Comparison of ENCODE assay signal across 10 cellular contexts in the genomic region with DNA sequence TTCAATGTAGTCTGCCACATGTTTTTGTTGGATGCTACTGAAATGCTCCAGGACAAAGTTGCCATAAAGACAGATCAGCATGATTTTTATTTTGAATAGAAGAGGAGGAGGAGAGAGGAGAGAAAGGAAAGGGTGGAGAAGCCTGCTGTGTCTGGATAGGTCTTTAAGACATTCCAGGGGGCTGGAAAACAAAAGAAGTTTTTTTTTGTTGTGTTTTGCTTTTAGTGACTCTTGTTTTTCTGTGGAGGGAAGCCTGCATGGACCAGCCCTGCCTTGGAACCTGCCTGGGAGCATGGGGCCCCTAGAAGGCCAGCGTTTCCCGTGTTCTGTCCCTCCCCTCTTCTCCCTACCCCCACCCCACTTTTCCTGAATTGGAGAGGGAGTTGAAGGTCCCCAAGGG. TPM values are rescaled to one million over a fixed set of nuclear protein-coding genes. Genes with fewer than 3 reads are reported as not detected.
DNase-seq lines count a peak whose midpoint lies in the region; ATAC-seq lines count a peak whose summit lies in the region.
"Had no signal": no experiment of that assay in that cellular context is flagged by ENCODE, and none has a peak within 500 bp of the region (broad histone marks: within the 10 kb centered on the region; RNA-seq: fewer than 3 reads in every experiment).

No MANE protein-coding gene starts in this region.

- peaks cover 5% of the 10 kb centered on the region for H3K36me3 Mint-ChIP-seq in activated CD4-positive, alpha-beta T cell treated with anti-CD3 and anti-CD28 coated beads, Interleukin-2, amount 10 ng/mL, durations not matched to agents 7 days and 5 days (ENCODE audit: low read depth)
- no peaks in the 10 kb centered on the region for H3K36me3 Mint-ChIP-seq in activated naive CD8-positive, alpha-beta T cell treated with anti-CD3 and anti-CD28 coated beads, Interleukin-2, amount 10 ng/mL, durations not matched to agents 7 days and 5 days
- H3K36me3 Mint-ChIP-seq in stimulated activated effector memory CD8-positive, alpha-beta T cell treated with anti-CD3 and anti-CD28 coated beads, Interleukin-12 subunit alpha, Interleukin-12 subunit beta, amount 100 ng/mL, for 72 hours = no peaks in the 10 kb centered on the region

- H3K9me3 Mint-ChIP-seq in activated CD4-positive, alpha-beta T cell treated with anti-CD3 and anti-CD28 coated beads, Interleukin-2, amount 10 ng/mL, durations not matched to agents 7 days and 5 days = no peaks in the 10 kb centered on the region
- no peaks in the 10 kb centered on the region for H3K9me3 Mint-ChIP-seq in activated naive CD8-positive, alpha-beta T cell treated with anti-CD3 and anti-CD28 coated beads, Interleukin-2, amount 10 ng/mL, durations not matched to agents 7 days and 5 days
- no peaks in the 10 kb centered on the region for H3K9me3 Mint-ChIP-seq in stimulated activated effector memory CD8-positive, alpha-beta T cell treated with anti-CD3 and anti-CD28 coated beads, Interleukin-12 subunit alpha, Interleukin-12 subunit beta, amount 100 ng/mL, for 72 hours

- no peak for ATAC-seq in activated naive CD8-positive, alpha-beta T cell treated with anti-CD3 and anti-CD28 coated beads, Interleukin-2, amount 10 ng/mL, durations not matched to agents 7 days and 5 days (ENCODE audit: low read depth)
- no peak for ATAC-seq in stimulated activated effector memory CD8-positive, alpha-beta T cell treated with anti-CD3 and anti-CD28 coated beads, Interleukin-12 subunit alpha, Interleukin-12 subunit beta, amount 100 ng/mL, for 72 hours
- ATAC-seq in HG03342 (IDR thresholded peaks at IDR 0.05; ENCODE audit: unreplicated experiment) = no peak

- CTCF ChIA-PET in activated CD4-positive, alpha-beta T cell treated with anti-CD3 and anti-CD28 coated beads, Interleukin-2, amount 10 ng/mL, durations not matched to agents 7 days and 5 days (lab: Charles Lee) = no interaction called here

- peaks cover 29% of the 10 kb centered on the region for H3K4me1 Mint-ChIP-seq in activated CD4-positive, alpha-beta T cell treated with anti-CD3 and anti-CD28 coated beads, Interleukin-2, amount 10 ng/mL, durations not matched to agents 7 days and 5 days
- H3K4me1 Mint-ChIP-seq in activated naive CD8-positive, alpha-beta T cell treated with anti-CD3 and anti-CD28 coated beads, Interleukin-2, amount 10 ng/mL, durations not matched to agents 7 days and 5 days = peaks cover 22% of the 10 kb centered on the region
- peaks cover 36% of the 10 kb centered on the region for H3K4me1 Mint-ChIP-seq in stimulated activated effector memory CD8-positive, alpha-beta T cell treated with anti-CD3 and anti-CD28 coated beads, Interleukin-12 subunit alpha, Interleukin-12 subunit beta, amount 100 ng/mL, for 72 hours

- H3K27ac Mint-ChIP-seq in activated CD4-positive, alpha-beta T cell treated with anti-CD3 and anti-CD28 coated beads, Interleukin-2, amount 10 ng/mL, durations not matched to agents 7 days and 5 days = no peak overlapping the region
- no peak overlapping the region for H3K27ac Mint-ChIP-seq in activated naive CD8-positive, alpha-beta T cell treated with anti-CD3 and anti-CD28 coated beads, Interleukin-2, amount 10 ng/mL, durations not matched to agents 7 days and 5 days
- no peak overlapping the region for H3K27ac Mint-ChIP-seq in stimulated activated effector memory CD8-positive, alpha-beta T cell treated with anti-CD3 and anti-CD28 coated beads, Interleukin-12 subunit alpha, Interleukin-12 subunit beta, amount 100 ng/mL, for 72 hours

- POLR2A ChIA-PET in activated CD4-positive, alpha-beta T cell treated with anti-CD3 and anti-CD28 coated beads, Interleukin-2, amount 10 ng/mL, durations not matched to agents 7 days and 5 days (lab: Charles Lee) = no interaction called here
- POLR2A ChIA-PET in activated naive CD8-positive, alpha-beta T cell treated with anti-CD3 and anti-CD28 coated beads, Interleukin-2, amount 10 ng/mL, durations not matched to agents 7 days and 5 days (lab: Charles Lee) = no interaction called here

- DNase-seq in activated CD4-positive, alpha-beta T cell treated with anti-CD3 and anti-CD28 coated beads, Interleukin-2, amount 10 ng/mL, durations not matched to agents 7 days and 5 days = no peak
- no peak for DNase-seq in activated CD4-positive, alpha-beta T cell treated with anti-CD3 and anti-CD28 coated beads, Interleukin-2, amount 50 U/mL, for 4 hours
- DNase-seq in activated naive CD8-positive, alpha-beta T cell treated with anti-CD3 and anti-CD28 coated beads, Interleukin-2, amount 10 ng/mL, durations not matched to agents 7 days and 5 days = no peak
- peak; percentile 39 for DNase-seq in iPS-NIHi7 (ENCODE audit: extremely low spot score)
- no peak for DNase-seq in stimulated activated effector memory CD8-positive, alpha-beta T cell treated with anti-CD3 and anti-CD28 coated beads, Interleukin-12 subunit alpha, Interleukin-12 subunit beta, amount 100 ng/mL, for 72 hours (ENCODE audit: low spot score in 2 of 2)
- no peak for DNase-seq in stimulated activated CD4-positive, alpha-beta T cell treated with anti-CD3 and anti-CD28 coated beads, Interleukin-2, amount 100 ng/mL, for 24 hours
- DNase-seq in HPDE6-E6E7 (ENCODE audit: extremely low spot score) = no peak
- DNase-seq: stimulated activated CD4-positive, alpha-beta T cell treated with anti-CD3 and anti-CD28 coated beads, Interleukin-4, amount 100 ng/mL, for 1 hour; substantia nigra had no signal

- H3K27me3 Mint-ChIP-seq in activated CD4-positive, alpha-beta T cell treated with anti-CD3 and anti-CD28 coated beads, Interleukin-2, amount 10 ng/mL, durations not matched to agents 7 days and 5 days = peaks cover 42% of the 10 kb centered on the region
- peaks cover 35% of the 10 kb centered on the region for H3K27me3 Mint-ChIP-seq in activated naive CD8-positive, alpha-beta T cell treated with anti-CD3 and anti-CD28 coated beads, Interleukin-2, amount 10 ng/mL, durations not matched to agents 7 days and 5 days

- peak overlapping the region; percentile 76 for H3K4me3 Mint-ChIP-seq in activated CD4-positive, alpha-beta T cell treated with anti-CD3 and anti-CD28 coated beads, Interleukin-2, amount 10 ng/mL, durations not matched to agents 7 days and 5 days
- peak overlapping the region; percentile 80 for H3K4me3 Mint-ChIP-seq in activated naive CD8-positive, alpha-beta T cell treated with anti-CD3 and anti-CD28 coated beads, Interleukin-2, amount 10 ng/mL, durations not matched to agents 7 days and 5 days
- peak overlapping the region; percentile 74 for H3K4me3 Mint-ChIP-seq in stimulated activated effector memory CD8-positive, alpha-beta T cell treated with anti-CD3 and anti-CD28 coated beads, Interleukin-12 subunit alpha, Interleukin-12 subunit beta, amount 100 ng/mL, for 72 hours

RNA-seq across cellular contexts. Expression of a gene that starts 2.3 kb away (rescaled TPM):
- 10 to 100 TPM; 22.9 to 23.5 TPM for total RNA-seq in activated CD4-positive, alpha-beta T cell treated with anti-CD3 and anti-CD28 coated beads, Interleukin-2, amount 10 ng/mL, durations not matched to agents 7 days and 5 days
- 1 to 10 TPM; 4.9 to 5.2 TPM for total RNA-seq in activated naive CD8-positive, alpha-beta T cell treated with anti-CD3 and anti-CD28 coated beads, Interleukin-2, amount 10 ng/mL, durations not matched to agents 7 days and 5 days
